Comparison of ENCODE assay signal across 8 cellular contexts in genomic region chr2:201532686-201533304, GRCh38.
DNase-seq lines count a peak whose midpoint lies in the region; ATAC-seq and TF ChIP-seq lines count a peak whose summit lies in the region.

No MANE protein-coding gene starts in this region.

- TF ChIP-seq EP300 in stomach (IDR thresholded peaks at IDR 0.05) = no peak

- CTCF ChIA-PET in A673 (lab: Charles Lee) = no interaction called here
- CTCF ChIA-PET in CD4-positive, alpha-beta T cell (lab: Charles Lee) = no interaction called here

- peak overlapping the region; percentile 90 for H3K27ac Mint-ChIP-seq in activated naive CD8-positive, alpha-beta T cell treated with anti-CD3 and anti-CD28 coated beads for 36 hours
- H3K27ac Mint-ChIP-seq in CD4-positive, alpha-beta T cell = no peak overlapping the region

- ATAC-seq in GM19025 (IDR thresholded peaks at IDR 0.05; ENCODE audit: low read depth, unreplicated experiment) (peak; percentile 89), HG03175 (IDR thresholded peaks at IDR 0.05; ENCODE audit: unreplicated experiment) (peak; percentile 89)
- ATAC-seq in CD4-positive, alpha-beta T cell (ENCODE audit: poor library complexity) = no peak

- no peak for TF ChIP-seq CTCF in A673 (conservative IDR thresholded peaks at IDR 0.05; ENCODE audit: low read depth, low read length)
- no peak for TF ChIP-seq CTCF in CD4-positive, alpha-beta T cell (IDR thresholded peaks at IDR 0.05)
- TF ChIP-seq CTCF in stomach (IDR thresholded peaks at IDR 0.05) = no peak

- no peaks in the 10 kb centered on the region for H3K4me1 ChIP-seq in A673 (ENCODE audit: insufficient read depth, low read length, poor library complexity, severe bottlenecking)
- H3K4me1 ChIP-seq in stomach = no peaks in the 10 kb centered on the region

- H3K27me3 ChIP-seq in A673 (replicated peaks; ENCODE audit: insufficient read depth, low read depth, low read length, poor library complexity) (no peaks in the 10 kb centered on the region), stomach (no peaks in the 10 kb centered on the region)
- H3K27me3 ChIP-seq in CD4-positive, alpha-beta T cell (ENCODE audit: control insufficient read depth, insufficient read depth, low read length) = no peaks in the 10 kb centered on the region

- H3K9me3 ChIP-seq in A673 (ENCODE audit: low read depth, low read length, poor library complexity, severe bottlenecking) = peaks cover 8% of the 10 kb centered on the region
- peaks cover 17% of the 10 kb centered on the region for H3K9me3 ChIP-seq in CD4-positive, alpha-beta T cell (ENCODE audit: control insufficient read depth, low read length)
- H3K9me3 ChIP-seq in stomach = peaks cover 0 to 28% (median 14%) of the 10 kb centered on the region in 4 donors

- peaks cover 37% of the 10 kb centered on the region for H3K9me3 Mint-ChIP-seq in activated naive CD8-positive, alpha-beta T cell treated with anti-CD3 and anti-CD28 coated beads for 36 hours
- H3K9me3 Mint-ChIP-seq in CD4-positive, alpha-beta T cell = peaks cover 9% of the 10 kb centered on the region

- H3K27ac ChIP-seq in A673 (ENCODE audit: low read depth, low read length, poor library complexity, severe bottlenecking) (no peak overlapping the region), stomach (no peak overlapping the region)
- no peak overlapping the region for H3K27ac ChIP-seq in CD4-positive, alpha-beta T cell (ENCODE audit: low read depth, low read length)

- intact Hi-C loops in A673 (cut with micrococcal nuclease; ENCODE audit: unreplicated experiment) (no loop called here), stomach (cut with DNase I; ENCODE audit: low total_unique reads) (no loop called here)
- intact Hi-C loops in CD4-positive, alpha-beta T cell (cut with DNase I, micrococcal nuclease) = no loop called here

- H3K4me1 Mint-ChIP-seq in activated naive CD8-positive, alpha-beta T cell treated with anti-CD3 and anti-CD28 coated beads for 36 hours = peaks cover 20% of the 10 kb centered on the region
- no peaks in the 10 kb centered on the region for H3K4me1 Mint-ChIP-seq in CD4-positive, alpha-beta T cell (ENCODE audit: low read depth)

- POLR2A ChIA-PET in A673 (lab: Charles Lee; ENCODE audit: low non-redundant PET) = no interaction called here
- POLR2A ChIA-PET in CD4-positive, alpha-beta T cell (lab: Charles Lee) = no interaction called here

- H3K27me3 Mint-ChIP-seq in activated naive CD8-positive, alpha-beta T cell treated with anti-CD3 and anti-CD28 coated beads for 36 hours = no peaks in the 10 kb centered on the region
- no peaks in the 10 kb centered on the region for H3K27me3 Mint-ChIP-seq in CD4-positive, alpha-beta T cell

- H3K4me3 ChIP-seq in A673 (ENCODE audit: low read depth, low read length, poor library complexity, severe bottlenecking) (no peak overlapping the region), stomach (no peak overlapping the region)

- H3K36me3 ChIP-seq in A673 (ENCODE audit: insufficient read depth, low read length, poor library complexity, severe bottlenecking) = no peaks in the 10 kb centered on the region
- no peaks in the 10 kb centered on the region for H3K36me3 ChIP-seq in stomach

- peaks cover 21% of the 10 kb centered on the region for H3K36me3 Mint-ChIP-seq in activated naive CD8-positive, alpha-beta T cell treated with anti-CD3 and anti-CD28 coated beads for 36 hours
- H3K36me3 Mint-ChIP-seq in CD4-positive, alpha-beta T cell (ENCODE audit: low read depth) = peaks cover under 1% of the 10 kb centered on the region

- DNase-seq in A673 (ENCODE audit: low spot score) (peak; percentile 6), mesenteric fat pad (ENCODE audit: low spot score) (no peak), NCI-H128 (lab: John Stamatoyannopoulos, UW; ENCODE audit: unreplicated experiment) (no peak), stomach (no peak)
- DNase-seq in activated naive CD8-positive, alpha-beta T cell treated with anti-CD3 and anti-CD28 coated beads for 36 hours = peak; percentile 46
- no peak for DNase-seq in CD4-positive, alpha-beta T cell

- no peak overlapping the region for H3K4me3 Mint-ChIP-seq in activated naive CD8-positive, alpha-beta T cell treated with anti-CD3 and anti-CD28 coated beads for 36 hours
- H3K4me3 Mint-ChIP-seq in CD4-positive, alpha-beta T cell = no peak overlapping the region

- no peak for TF ChIP-seq POLR2A in stomach (IDR thresholded peaks at IDR 0.05)

- no TSS peak for BruUV-seq in A673 (replicated peaks; lab: Mats Ljungman, UMichigan)

- 61 to 80% (median 76%) methylated on average over 2 of the region's 2 CpGs for WGBS in stomach, 5 donors

Comparison
In these comparisons a context has a peak if more than half of its experiments do, and no peak if none do; other contexts are left out.
1. DNase-seq: peak in A673 (single experiment) and activated naive CD8-positive, alpha-beta T cell treated with anti-CD3 and anti-CD28 coated beads for 36 hours (single experiment); none in mesenteric fat pad (single experiment), NCI-H128 (single experiment), CD4-positive, alpha-beta T cell (0 of 10) and stomach (single experiment).